11 cellular contexts compared by ENCODE assay signal in genomic region chr14:103539056-103539825, GRCh38. TPM values are rescaled to one million over a fixed set of nuclear protein-coding genes. Genes with fewer than 3 reads are reported as not detected.
DNase-seq lines count a peak whose midpoint lies in the region; ATAC-seq and TF ChIP-seq lines count a peak whose summit lies in the region.
"Had no signal": no experiment of that assay in that cellular context is flagged by ENCODE, and none has a peak within 500 bp of the region (broad histone marks: within the 10 kb centered on the region; RNA-seq: fewer than 3 reads in every experiment).

No MANE protein-coding gene starts in this region.

- peaks cover 0 to 3% of the 10 kb centered on the region in 2 donors for H3K4me1 Mint-ChIP-seq in effector memory CD8-positive, alpha-beta T cell (ENCODE audit: low read depth in 2 of 2)
- H3K4me1 Mint-ChIP-seq: B cell had no signal

- no peaks in the 10 kb centered on the region for H3K9me3 Mint-ChIP-seq in effector memory CD8-positive, alpha-beta T cell

- H4K20me1 ChIP-seq in Karpas-422 (ENCODE audit: insufficient read depth, low read depth, low read length) (peaks cover 30% of the 10 kb centered on the region; the same call in 1 of the 2 replicates), osteoblast (ENCODE audit: insufficient read depth, low read length) (no peaks in the 10 kb centered on the region)

- H3K9ac ChIP-seq in Karpas-422 (ENCODE audit: low read length), result no peak overlapping the region

- no peaks in the 10 kb centered on the region for H3K27me3 ChIP-seq in Karpas-422 (ENCODE audit: low read length)
- H3K27me3 ChIP-seq in osteoblast (ENCODE audit: insufficient read depth, low read length), result no peaks in the 10 kb centered on the region

- no peaks in the 10 kb centered on the region for H3K36me3 ChIP-seq in Karpas-422 (ENCODE audit: insufficient read depth, low read length)
- H3K36me3 ChIP-seq in osteoblast (ENCODE audit: insufficient read depth, low read length), result peaks cover 4% of the 10 kb centered on the region

- H3K36me3 Mint-ChIP-seq in effector memory CD8-positive, alpha-beta T cell (ENCODE audit: insufficient read depth), result peaks cover 9% of the 10 kb centered on the region

- H3K27ac ChIP-seq in 22Rv1, result no peak overlapping the region
- H3K27ac ChIP-seq in Karpas-422 (ENCODE audit: low read length), result no peak overlapping the region
- H3K27ac ChIP-seq in osteoblast (ENCODE audit: low read depth, low read length), result no peak overlapping the region

- peak; percentile 39 for ATAC-seq in effector memory CD8-positive, alpha-beta T cell (replicated peaks)
- ATAC-seq in HG03565 (IDR thresholded peaks at IDR 0.05; ENCODE audit: unreplicated experiment), result no peak

- TF ChIP-seq CTCF in 22Rv1 (IDR thresholded peaks at IDR 0.05) (peak; percentile 17), osteoblast (IDR thresholded peaks at IDR 0.05; ENCODE audit: extremely low read depth, low read depth, low read length) (no peak), GM10266 (IDR thresholded peaks at IDR 0.05; ENCODE audit: control insufficient read depth, insufficient read depth, low read depth, missing control alignments) (no peak)

- H3K4me2 ChIP-seq in Karpas-422 (ENCODE audit: low read depth, low read length, poor library complexity, severe bottlenecking) (no peak overlapping the region), osteoblast (ENCODE audit: insufficient read depth, low read length) (no peak overlapping the region)

- H3K27me3 Mint-ChIP-seq in effector memory CD8-positive, alpha-beta T cell, result no peaks in the 10 kb centered on the region
- H3K27me3 Mint-ChIP-seq: B cell had no signal

- H3K79me2 ChIP-seq in Karpas-422 (ENCODE audit: low read length), result no peaks in the 10 kb centered on the region
- H3K79me2 ChIP-seq in osteoblast (ENCODE audit: insufficient read depth, low read length), result no peaks in the 10 kb centered on the region

- DNase-seq in Karpas-422 (peak; percentile 80), osteoblast (ENCODE audit: insufficient read length, low spot score, missing footprints) (peak; percentile 84), NCI-H2171 (lab: John Stamatoyannopoulos, UW) (no peak), H4 (ENCODE audit: low spot score) (no peak), GM10266 (ENCODE audit: extremely low spot score) (no peak)
- DNase-seq in effector memory CD8-positive, alpha-beta T cell, result no peak
- DNase-seq: activated T-cell treated with anti-CD3 and anti-CD28 coated beads, Interleukin-2, amount 50 U/mL, for 1 hour; NCI-H1048 had no signal

- H3K4me1 ChIP-seq in Karpas-422 (ENCODE audit: low read length), result peaks cover 10% of the 10 kb centered on the region
- peaks cover 33% of the 10 kb centered on the region for H3K4me1 ChIP-seq in osteoblast (ENCODE audit: insufficient read depth, low read length)

- H3K4me3 ChIP-seq in Karpas-422 (ENCODE audit: low read length) (no peak overlapping the region), osteoblast (ENCODE audit: insufficient read depth, low read length) (no peak overlapping the region)

- no peak overlapping the region for H3K4me3 Mint-ChIP-seq in effector memory CD8-positive, alpha-beta T cell
- H3K4me3 Mint-ChIP-seq: B cell had no signal

- no peak overlapping the region for H3K27ac Mint-ChIP-seq in effector memory CD8-positive, alpha-beta T cell
- H3K27ac Mint-ChIP-seq: B cell had no signal

- H3K9me2 ChIP-seq in Karpas-422 (replicated peaks; ENCODE audit: insufficient read depth, low read length), result no peaks in the 10 kb centered on the region

- H3K9me3 ChIP-seq in Karpas-422 (ENCODE audit: low read length) (no peaks in the 10 kb centered on the region), osteoblast (ENCODE audit: low read depth, low read length) (no peaks in the 10 kb centered on the region)

- H2AFZ ChIP-seq in Karpas-422 (ENCODE audit: low read length) (no peak overlapping the region), osteoblast (ENCODE audit: low read length) (no peak overlapping the region)

RNA-seq across cellular contexts. Expression of gene TRMT61A, which starts 10.2 kb away (rescaled TPM):
- total RNA-seq in Karpas-422 (2014; rRNA removed; shearing (Covaris generic); ENCODE audit: low replicate concordance), result 8.0 and 30.8 TPM in 2 replicates
- total RNA-seq in osteoblast, result 9.0 and 10.6 TPM in 2 replicates
- 5.8 and 6.8 TPM in 2 replicates for total RNA-seq in H4 (2014; rRNA removed; shearing (Covaris generic))

RNA-seq across cellular contexts. Expression of gene CKB, which starts 16.6 kb away (rescaled TPM):
- 30.4 and 55.2 TPM in 2 replicates for total RNA-seq in Karpas-422 (2014; rRNA removed; shearing (Covaris generic); ENCODE audit: low replicate concordance)
- 5.1 and 8.3 TPM in 2 replicates for total RNA-seq in osteoblast
- total RNA-seq in H4 (2014; rRNA removed; shearing (Covaris generic)), result 47.1 and 52.4 TPM in 2 replicates

RNA-seq across cellular contexts. Expression of gene BAG5, which starts 23.2 kb away (rescaled TPM):
- 23.1 and 32.6 TPM in 2 replicates for total RNA-seq in Karpas-422 (2014; rRNA removed; shearing (Covaris generic); ENCODE audit: low replicate concordance)
- 28.6 and 30.8 TPM in 2 replicates for total RNA-seq in osteoblast
- total RNA-seq in H4 (2014; rRNA removed; shearing (Covaris generic)), result 11.3 and 18.5 TPM in 2 replicates

RNA-seq across cellular contexts. Expression of gene COA8, which starts 23.5 kb away (rescaled TPM):
- total RNA-seq in Karpas-422 (2014; rRNA removed; shearing (Covaris generic); ENCODE audit: low replicate concordance), result 62.9 and 63.5 TPM in 2 replicates
- 23.0 and 24.6 TPM in 2 replicates for total RNA-seq in osteoblast
- total RNA-seq in H4 (2014; rRNA removed; shearing (Covaris generic)), result 21.7 and 22.3 TPM in 2 replicates

Comparison
In these comparisons a context has a peak if more than half of its experiments do, and no peak if none do; other contexts are left out.
1. DNase-seq: peak in Karpas-422 (single experiment) and osteoblast (single experiment); none in effector memory CD8-positive, alpha-beta T cell (0 of 3), NCI-H2171 (single experiment), H4 (single experiment) and GM10266 (single experiment).